ENCODE assay signal across 2 cellular contexts in genomic region chr12:95998611-95999300, GRCh38.
TF ChIP-seq lines count a peak whose summit lies in the region.

No MANE protein-coding gene starts in this region.

TF ChIP-seq in GM12891, 5 proteins besides CTCF, POLR2A, EP300 and RAD21:
- no peak for TF ChIP-seq PAX5 (IDR thresholded peaks at IDR 0.05; ENCODE audit: insufficient read depth, low read length, severe bottlenecking)
- TF ChIP-seq SPI1 (IDR thresholded peaks at IDR 0.05; ENCODE audit: low read depth, low read length): no peak
- TF ChIP-seq POLR2AphosphoS5 (IDR thresholded peaks at IDR 0.05; ENCODE audit: low read depth, low read length): no peak
- no peak for TF ChIP-seq TAF1 (IDR thresholded peaks at IDR 0.05; ENCODE audit: low read depth, low read length)
- no peak for TF ChIP-seq POU2F2 (IDR thresholded peaks at IDR 0.05; ENCODE audit: low read depth, low read length)

TF ChIP-seq in K562, 482 proteins besides CTCF, POLR2A, EP300 and RAD21:
- TF ChIP-seq ZNF175 (CRISPR knock-in tag; IDR thresholded peaks at IDR 0.05; ENCODE audit: low read depth) (no peak), ZNF124 (CRISPR knock-in tag; IDR thresholded peaks at IDR 0.05) (no peak), ZSCAN32 (CRISPR knock-in tag; IDR thresholded peaks at IDR 0.05) (no peak), CTBP1 (IDR thresholded peaks at IDR 0.05; ENCODE audit: borderline replicate concordance) (peak; percentile 40; the same call in 1 of the 2 replicates), EP400 (IDR thresholded peaks at IDR 0.05) (no peak), ZBTB2 (IDR thresholded peaks at IDR 0.05) (no peak), U2AF2 (optimal IDR thresholded peaks at IDR 0.05; ENCODE audit: low read depth, low read length) (no peak), NONO (IDR thresholded peaks at IDR 0.05; ENCODE audit: low read depth in 2 of 2, low read length in 1 of 2) (no peak), IRF1 (CRISPR knock-in tag; IDR thresholded peaks at IDR 0.05; ENCODE audit: borderline replicate concordance) (no peak), MLLT1 (IDR thresholded peaks at IDR 0.05) (no peak), STAT5A (IDR thresholded peaks at IDR 0.05; ENCODE audit: borderline replicate concordance, low read length) (no peak), OTX1 (CRISPR knock-in tag; IDR thresholded peaks at IDR 0.05) (no peak), DIDO1 (tag; IDR thresholded peaks at IDR 0.05; ENCODE audit: low read depth) (no peak), NCOA1 (IDR thresholded peaks at IDR 0.05; ENCODE audit: low read depth) (no peak), SRSF1 (IDR thresholded peaks at IDR 0.05; ENCODE audit: low read depth, low read length) (no peak), RBM25 (IDR thresholded peaks at IDR 0.05; ENCODE audit: low read depth, low read length, severe bottlenecking) (no peak), HCFC1 (IDR thresholded peaks at IDR 0.05; ENCODE audit: low read depth, low read length) (no peak), HDAC8 (tag; IDR thresholded peaks at IDR 0.05) (no peak), FOXA1 (IDR thresholded peaks at IDR 0.05; ENCODE audit: borderline replicate concordance) (no peak), NR3C1 (CRISPR knock-in tag; IDR thresholded peaks at IDR 0.05) (no peak), ZNF655 (CRISPR knock-in tag; IDR thresholded peaks at IDR 0.05) (no peak), ZNF77 (CRISPR knock-in tag; IDR thresholded peaks at IDR 0.05) (no peak), CTCFL (IDR thresholded peaks at IDR 0.05; ENCODE audit: borderline replicate concordance, insufficient read depth, low read depth, low read length, poor library complexity, severe bottlenecking) (peak; percentile 14), SRSF3 (IDR thresholded peaks at IDR 0.05; ENCODE audit: insufficient read depth, low read length) (no peak), HMGN3 (IDR thresholded peaks at IDR 0.05; ENCODE audit: borderline replicate concordance, extremely low read depth, insufficient read length, low read depth, low read length) (no peak), RBM15 (IDR thresholded peaks at IDR 0.05; ENCODE audit: insufficient read depth, low read length) (no peak), DMBX1 (CRISPR knock-in tag; IDR thresholded peaks at IDR 0.05; ENCODE audit: borderline replicate concordance) (no peak), DEAF1 (CRISPR knock-in tag; IDR thresholded peaks at IDR 0.05) (peak; percentile 76), XRCC3 (IDR thresholded peaks at IDR 0.05) (no peak), LARP7 (IDR thresholded peaks at IDR 0.05) (no peak), MAX (CRISPR knock-in tag; IDR thresholded peaks at IDR 0.05) (no peak), ZBTB12 (CRISPR knock-in tag; IDR thresholded peaks at IDR 0.05) (no peak), CBX8 (IDR thresholded peaks at IDR 0.05; ENCODE audit: borderline replicate concordance, extremely low read depth, low read depth, low read length, poor library complexity, severe bottlenecking) (no peak), SMC3 (conservative IDR thresholded peaks at IDR 0.05; ENCODE audit: insufficient read depth, low read depth, low read length) (peak; percentile 59), PCBP1 (IDR thresholded peaks at IDR 0.05; ENCODE audit: low read depth, low read length, poor library complexity, severe bottlenecking) (no peak), KDM4B (IDR thresholded peaks at IDR 0.05; ENCODE audit: borderline replicate concordance in 2 of 2, low read depth in 1 of 2) (no peak), SMARCA4 (IDR thresholded peaks at IDR 0.05) (peak; percentile 45; the same call in 1 of the 2 replicates), RUNX1 (IDR thresholded peaks at IDR 0.05; ENCODE audit: low read depth) (no peak), FOXA3 (CRISPR knock-in tag; conservative IDR thresholded peaks at IDR 0.05 in 1 of 2, IDR thresholded peaks at IDR 0.05 in 1 of 2) (peak; percentile 42 to 54; a peak in 2 of 4 replicates), KDM2B (CRISPR knock-in tag; IDR thresholded peaks at IDR 0.05) (no peak), ATF7 (IDR thresholded peaks at IDR 0.05) (0 out of 2 replicates have a peak, but pooled peaks have one; percentile 23), ZBTB34 (CRISPR knock-in tag; IDR thresholded peaks at IDR 0.05) (no peak), POLR3A (IDR thresholded peaks at IDR 0.05; ENCODE audit: borderline replicate concordance, extremely low read depth, insufficient read depth, insufficient read length) (no peak), ZNF589 (CRISPR knock-in tag; IDR thresholded peaks at IDR 0.05; ENCODE audit: low read depth) (no peak), ZNF324 (CRISPR knock-in tag; IDR thresholded peaks at IDR 0.05) (no peak), ZNF436 (CRISPR knock-in tag; IDR thresholded peaks at IDR 0.05) (no peak), CBX1 (IDR thresholded peaks at IDR 0.05; ENCODE audit: low read depth) (no peak), RCOR1 (IDR thresholded peaks at IDR 0.05; ENCODE audit: borderline replicate concordance in 1 of 2, low read depth in 2 of 2, low read length in 2 of 2) (peak in 1 of 2 experiments; percentile 37; a peak in 1 of 4 replicates), DLX4 (CRISPR knock-in tag; IDR thresholded peaks at IDR 0.05) (no peak), TRIM28 (IDR thresholded peaks at IDR 0.05) (no peak), MITF (IDR thresholded peaks at IDR 0.05) (no peak), MTF1 (CRISPR knock-in tag; IDR thresholded peaks at IDR 0.05; ENCODE audit: borderline replicate concordance) (no peak), PHF21A (IDR thresholded peaks at IDR 0.05; ENCODE audit: borderline replicate concordance, low read depth) (no peak), ZKSCAN3 (CRISPR knock-in tag; IDR thresholded peaks at IDR 0.05) (no peak), SAFB (IDR thresholded peaks at IDR 0.05; ENCODE audit: borderline replicate concordance, low read depth, low read length) (no peak), NR2C2 (CRISPR knock-in tag; IDR thresholded peaks at IDR 0.05) (no peak), NR2C2 (tag; IDR thresholded peaks at IDR 0.05) (no peak), ZNF282 (CRISPR knock-in tag; IDR thresholded peaks at IDR 0.05) (no peak)
